In the genomic region with DNA sequence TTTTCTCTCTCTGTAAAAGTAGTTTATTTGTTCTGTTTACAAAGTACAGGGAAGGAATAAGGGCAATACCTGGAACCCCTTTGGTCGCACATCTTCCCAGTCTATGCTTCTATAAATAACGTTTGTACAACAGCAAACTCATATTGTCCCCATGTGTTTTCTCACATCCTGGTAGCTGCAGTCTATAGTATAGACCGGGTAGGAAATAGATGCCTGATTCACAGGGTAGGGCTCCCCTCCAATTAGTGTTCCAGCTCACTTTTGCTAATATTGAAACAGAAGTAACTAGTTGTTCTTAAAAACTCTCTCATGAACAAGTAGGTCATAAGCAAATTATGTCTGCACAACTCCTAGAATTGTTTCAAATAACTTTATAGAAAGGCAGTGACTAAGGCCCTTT, we compare ENCODE assay signal across 9 cellular contexts. TPM values are rescaled to one million over a fixed set of nuclear protein-coding genes. Genes with fewer than 3 reads are reported as not detected.
DNase-seq lines count a peak whose midpoint lies in the region; ATAC-seq and TF ChIP-seq lines count a peak whose summit lies in the region.
"Had no signal": no experiment of that assay in that cellular context is flagged by ENCODE, and none has a peak within 500 bp of the region (broad histone marks: within the 10 kb centered on the region; RNA-seq: fewer than 3 reads in every experiment).

No MANE protein-coding gene starts in this region.

- H3K27ac Mint-ChIP-seq in activated CD8-positive, alpha-beta memory T cell treated with anti-CD3 and anti-CD28 coated beads, Interleukin-2, amount 10 ng/mL, durations not matched to agents 7 days and 5 days: peak overlapping the region; percentile 93
- peak overlapping the region; percentile 78 for H3K27ac Mint-ChIP-seq in T-helper 2 cell treated with Interferon-gamma antibody and Interleukin-4, amounts not matched to agents 5 μg/mL and 100 μg/mL, for 36 hours

- H3K9ac ChIP-seq in subcutaneous abdominal adipose tissue (ENCODE audit: low read length in 5 of 5): no peak overlapping the region

- H3K36me3 Mint-ChIP-seq in activated CD8-positive, alpha-beta memory T cell treated with anti-CD3 and anti-CD28 coated beads, Interleukin-2, amount 10 ng/mL, durations not matched to agents 7 days and 5 days: peaks cover 21% of the 10 kb centered on the region
- peaks cover 29% of the 10 kb centered on the region for H3K36me3 Mint-ChIP-seq in T-helper 2 cell treated with Interferon-gamma antibody and Interleukin-4, amounts not matched to agents 5 μg/mL and 100 μg/mL, for 36 hours (ENCODE audit: low read depth)

- no peaks in the 10 kb centered on the region for H3K27me3 ChIP-seq in foreskin keratinocyte
- H3K27me3 ChIP-seq in subcutaneous abdominal adipose tissue (ENCODE audit: control insufficient read depth in 5 of 5, insufficient read depth in 4 of 5, low read length in 5 of 5): no peaks in the 10 kb centered on the region

- no peak for DNase-seq in activated CD8-positive, alpha-beta memory T cell treated with anti-CD3 and anti-CD28 coated beads, Interleukin-2, amount 10 ng/mL, durations not matched to agents 7 days and 5 days
- no peak for DNase-seq in activated CD8-positive, alpha-beta memory T cell treated with anti-CD3 and anti-CD28 coated beads, Interleukin-2, amount 50 U/mL, for 4 hours
- no peak for DNase-seq in T-helper 2 cell treated with Interferon-gamma antibody and Interleukin-4, amounts not matched to agents 5 μg/mL and 100 μg/mL, for 36 hours (ENCODE audit: low spot score)
- DNase-seq in foreskin keratinocyte: no peak
- no peak for DNase-seq in medulla oblongata (ENCODE audit: extremely low spot score)
- no peak for DNase-seq in left lobe of liver (ENCODE audit: low spot score)
- no peak for DNase-seq in NOMO-1 treated with dmso at 0.1 percent for 144 hours (lab: John Stamatoyannopoulos, UW; ENCODE audit: unreplicated experiment)
- DNase-seq: NCI-H1694 treated with DMSO at 0.1 percent for 48 hours had no signal

- peaks cover 58% of the 10 kb centered on the region for H3K4me1 Mint-ChIP-seq in activated CD8-positive, alpha-beta memory T cell treated with anti-CD3 and anti-CD28 coated beads, Interleukin-2, amount 10 ng/mL, durations not matched to agents 7 days and 5 days
- peaks cover 49% of the 10 kb centered on the region for H3K4me1 Mint-ChIP-seq in T-helper 2 cell treated with Interferon-gamma antibody and Interleukin-4, amounts not matched to agents 5 μg/mL and 100 μg/mL, for 36 hours (ENCODE audit: low read depth)

- no peak for TF ChIP-seq CTCF in foreskin keratinocyte (conservative IDR thresholded peaks at IDR 0.05)

- no peaks in the 10 kb centered on the region for H3K27me3 Mint-ChIP-seq in activated CD8-positive, alpha-beta memory T cell treated with anti-CD3 and anti-CD28 coated beads, Interleukin-2, amount 10 ng/mL, durations not matched to agents 7 days and 5 days
- no peaks in the 10 kb centered on the region for H3K27me3 Mint-ChIP-seq in T-helper 2 cell treated with Interferon-gamma antibody and Interleukin-4, amounts not matched to agents 5 μg/mL and 100 μg/mL, for 36 hours (ENCODE audit: low read depth)

- H3K4me3 Mint-ChIP-seq in activated CD8-positive, alpha-beta memory T cell treated with anti-CD3 and anti-CD28 coated beads, Interleukin-2, amount 10 ng/mL, durations not matched to agents 7 days and 5 days: peak overlapping the region; percentile 12
- no peak overlapping the region for H3K4me3 Mint-ChIP-seq in T-helper 2 cell treated with Interferon-gamma antibody and Interleukin-4, amounts not matched to agents 5 μg/mL and 100 μg/mL, for 36 hours

- no peaks in the 10 kb centered on the region for H3K9me3 ChIP-seq in subcutaneous abdominal adipose tissue (ENCODE audit: control insufficient read depth in 5 of 5, low read length in 5 of 5)

- ATAC-seq in activated CD8-positive, alpha-beta memory T cell treated with anti-CD3 and anti-CD28 coated beads, Interleukin-2, amount 10 ng/mL, durations not matched to agents 7 days and 5 days: no peak
- ATAC-seq in foreskin keratinocyte (no peak), left lobe of liver (no peak)

- CTCF ChIA-PET in activated CD8-positive, alpha-beta memory T cell treated with anti-CD3 and anti-CD28 coated beads, Interleukin-2, amount 10 ng/mL, durations not matched to agents 7 days and 5 days (lab: Charles Lee): interaction anchor here (0.9 to 6.1 kb wide), 6 partner anchors 10 to 45 kb away, joined by 3 to 35 read pairs (median 6); a partner anchor contains a TSS

- peak overlapping the region; percentile 86 for H3K27ac ChIP-seq in foreskin keratinocyte
- peak overlapping the region; percentile 86 for H3K27ac ChIP-seq in subcutaneous abdominal adipose tissue (ENCODE audit: low read depth, low read length)

- peaks cover 0 to 5% (median 0%) of the 10 kb centered on the region in 5 donors for H3K36me3 ChIP-seq in subcutaneous abdominal adipose tissue (ENCODE audit: control insufficient read depth in 5 of 5, insufficient read depth in 5 of 5, low read length in 5 of 5)

- H3K4me3 ChIP-seq in subcutaneous abdominal adipose tissue (ENCODE audit: low read depth in 1 of 5, low read length in 5 of 5): no peak overlapping the region

- no peaks in the 10 kb centered on the region for H3K9me3 Mint-ChIP-seq in activated CD8-positive, alpha-beta memory T cell treated with anti-CD3 and anti-CD28 coated beads, Interleukin-2, amount 10 ng/mL, durations not matched to agents 7 days and 5 days (ENCODE audit: low read depth)
- H3K9me3 Mint-ChIP-seq in T-helper 2 cell treated with Interferon-gamma antibody and Interleukin-4, amounts not matched to agents 5 μg/mL and 100 μg/mL, for 36 hours: no peaks in the 10 kb centered on the region

- H3K4me1 ChIP-seq in foreskin keratinocyte (peaks cover 46% of the 10 kb centered on the region), subcutaneous abdominal adipose tissue (ENCODE audit: control insufficient read depth in 5 of 5, insufficient read depth in 5 of 5, low read length in 5 of 5) (peaks cover 7 to 40% (median 28%) of the 10 kb centered on the region in 5 donors)

RNA-seq across cellular contexts. Expression of a gene that starts 17.7 kb away (rescaled TPM):
- 10 to 100 TPM; 28.3 to 38.2 TPM for total RNA-seq in activated CD8-positive, alpha-beta memory T cell treated with anti-CD3 and anti-CD28 coated beads, Interleukin-2, amount 10 ng/mL, durations not matched to agents 7 days and 5 days
- total RNA-seq in foreskin keratinocyte (39.2 and 39.8 TPM in 2 replicates), left lobe of liver (12.2 TPM)
- 22.6 and 24.7 TPM in 2 replicates for polyA plus RNA-seq in foreskin keratinocyte
